In genomic region chr19:36973021-36973843, GRCh38 we compare ENCODE assay signal across 8 cellular contexts. TPM values are rescaled to one million over a fixed set of nuclear protein-coding genes. Genes with fewer than 3 reads are reported as not detected.
DNase-seq lines count a peak whose midpoint lies in the region; ATAC-seq and TF ChIP-seq lines count a peak whose summit lies in the region.

No MANE protein-coding gene starts in this region.

- no peaks in the 10 kb centered on the region for H3K27me3 ChIP-seq in SU-DHL-6 (ENCODE audit: low read length)
- H3K27me3 ChIP-seq in left ventricle myocardium inferior (ENCODE audit: low read depth), result no peaks in the 10 kb centered on the region
- H3K27me3 ChIP-seq in vagina, result no peaks in the 10 kb centered on the region

- ATAC-seq in HG02759 (IDR thresholded peaks at IDR 0.05; ENCODE audit: unreplicated experiment), result peak; percentile 82

- H3K9me3 ChIP-seq in SU-DHL-6 (ENCODE audit: insufficient read depth, low read length) (no peaks in the 10 kb centered on the region), left ventricle myocardium inferior (replicated peaks) (no peaks in the 10 kb centered on the region), vagina (no peaks in the 10 kb centered on the region)

- H3K36me3 ChIP-seq in SU-DHL-6 (ENCODE audit: low read length) (no peaks in the 10 kb centered on the region), left ventricle myocardium inferior (peaks cover 8% of the 10 kb centered on the region), vagina (peaks cover 0 to 10% of the 10 kb centered on the region in 2 donors)

- DNase-seq in DMS 273 treated with DMSO at 0.1 percent for 48 hours (lab: John Stamatoyannopoulos, UW) (peak; percentile 86), amniotic stem cell (lab: John Stamatoyannopoulos, UW) (peak; percentile 15), left ventricle myocardium inferior (peak; percentile 87), retinal pigment epithelial cell (ENCODE audit: low read depth) (peak; percentile 46), vagina (ENCODE audit: extremely low spot score in 2 of 2) (no peak), SIG-M5 (lab: John Stamatoyannopoulos, UW) (no peak)

- no peaks in the 10 kb centered on the region for H3K79me2 ChIP-seq in SU-DHL-6 (ENCODE audit: insufficient read depth, low read length)

- intact Hi-C loops in left ventricle myocardium inferior (cut with micrococcal nuclease), result no loop called here
- intact Hi-C loops in vagina (cut with DNase I), result no loop called here

- peak overlapping the region; percentile 55 for H3K4me3 ChIP-seq in SU-DHL-6 (ENCODE audit: insufficient read depth, low read length, poor library complexity, severe bottlenecking)
- peak overlapping the region; percentile 85 for H3K4me3 ChIP-seq in left ventricle myocardium inferior
- peak overlapping the region; percentile 85 for H3K4me3 ChIP-seq in retinal pigment epithelial cell (ENCODE audit: low read length)
- H3K4me3 ChIP-seq in vagina, result peak overlapping the region; percentile 50 to 76

- H3F3A ChIP-seq in SU-DHL-6 (ENCODE audit: insufficient read depth), result no peaks in the 10 kb centered on the region

- H2AFZ ChIP-seq in SU-DHL-6 (ENCODE audit: low read depth, low read length, severe bottlenecking), result peak overlapping the region; percentile 97

- peak overlapping the region; percentile 71 for H3K4me2 ChIP-seq in SU-DHL-6 (ENCODE audit: low read depth, low read length, poor library complexity, severe bottlenecking)

- H3K4me1 ChIP-seq in left ventricle myocardium inferior (peaks cover 21% of the 10 kb centered on the region), vagina (peaks cover 13% of the 10 kb centered on the region)

- H3K9me2 ChIP-seq in SU-DHL-6 (replicated peaks; ENCODE audit: insufficient read depth, low read length), result no peaks in the 10 kb centered on the region

- TF ChIP-seq POLR2A in vagina (IDR thresholded peaks at IDR 0.05), result no peak

- H3K9ac ChIP-seq in SU-DHL-6 (ENCODE audit: low read length), result peak overlapping the region; percentile 57

- no peaks in the 10 kb centered on the region for H4K20me1 ChIP-seq in SU-DHL-6 (ENCODE audit: low read depth, low read length)

- TF ChIP-seq CTCF in SU-DHL-6 (IDR thresholded peaks at IDR 0.05; ENCODE audit: insufficient read depth, low read length, poor library complexity, severe bottlenecking) (peak; percentile 83), left ventricle myocardium inferior (IDR thresholded peaks at IDR 0.05; ENCODE audit: borderline replicate concordance) (peak; percentile 85), retinal pigment epithelial cell (conservative IDR thresholded peaks at IDR 0.05; ENCODE audit: low read depth, low read length) (peak; percentile 84), vagina (IDR thresholded peaks at IDR 0.05) (peak; percentile 76 to 94 (median 93))

- H3K27ac ChIP-seq in SU-DHL-6 (ENCODE audit: low read depth, low read length) (no peak overlapping the region; the same call in 1 of the 2 replicates), left ventricle myocardium inferior (replicated peaks) (peak overlapping the region; percentile 92), vagina (peak overlapping the region; percentile 42)

RNA-seq across cellular contexts. Expression of gene ZNF568, which starts 57.1 kb away (rescaled TPM):
- total RNA-seq in left ventricle myocardium inferior, result 7.1 TPM
- total RNA-seq in vagina, result 4.4 TPM

RNA-seq across cellular contexts. Expression of gene ZNF829, which starts 57.1 kb away (rescaled TPM):
- total RNA-seq in left ventricle myocardium inferior (2.3 TPM), vagina (2.0 TPM)

Comparison
In these comparisons a context has a peak if more than half of its experiments do, and no peak if none do; other contexts are left out.
1. DNase-seq: peak in DMS 273 treated with DMSO at 0.1 percent for 48 hours (single experiment), amniotic stem cell (single experiment), left ventricle myocardium inferior (single experiment) and retinal pigment epithelial cell (single experiment); none in vagina (0 of 2) and SIG-M5 (single experiment).
2. Peak in every context shown above with its lines, with median percentiles within 50 percentile points of each other: H3K4me3 ChIP-seq and CTCF ChIP-seq.